ENCODE assay signal across 8 cellular contexts in genomic region chr1:200620273-200621131, GRCh38. TPM values are rescaled to one million over a fixed set of nuclear protein-coding genes. Genes with fewer than 3 reads are reported as not detected.
A peak's percentile ranks its signal among the peaks of the same experiment; 100 is the strongest.
DNase-seq lines count a peak whose midpoint lies in the region; ATAC-seq lines count a peak whose summit lies in the region.

KIF14 (minus strand) TSS chr1:200620751; CDS start chr1:200618723, 2,028 bp downstream.

- no peaks in the 10 kb centered on the region for H3K27me3 ChIP-seq in CD4-positive, alpha-beta memory T cell (ENCODE audit: insufficient read depth, low read length)
- H3K27me3 ChIP-seq in ectodermal cell (ENCODE audit: control insufficient read depth, insufficient read depth, low read length, poor library complexity, severe bottlenecking), result no peaks in the 10 kb centered on the region

- CTCF ChIA-PET in CD4-positive, alpha-beta memory T cell (lab: Charles Lee; ENCODE audit: partially characterized antibody), result interaction anchor here (1.3 to 4.2 kb wide), 6 partner anchors 13 to 186 kb away, joined by 4 to 159 read pairs (median 19); no protein-coding TSS in a partner anchor

- H3K4me3 Mint-ChIP-seq in CD4-positive, alpha-beta memory T cell, result peak within 1 kb of the TSS; percentile 95 to 99 (median 98)

- H3K27ac Mint-ChIP-seq in CD4-positive, alpha-beta memory T cell, result peak within 1 kb of the TSS; percentile 93 to 97 (median 96)

- H3K36me3 ChIP-seq in CD4-positive, alpha-beta memory T cell (ENCODE audit: insufficient read depth, low read length), result no peaks in the 10 kb centered on the region
- H3K36me3 ChIP-seq in ectodermal cell (ENCODE audit: control insufficient read depth, insufficient read depth, low read length), result no peaks in the 10 kb centered on the region

- POLR2A ChIA-PET in CD4-positive, alpha-beta memory T cell (lab: Charles Lee; ENCODE audit: partially characterized antibody), result interaction anchor here (1.8 to 2.6 kb wide), 2 partner anchors 10 to 50 kb away, joined by 5 to 20 read pairs; partner anchors contain the start of gene DDX59

- no peaks in the 10 kb centered on the region for H3K9me3 Mint-ChIP-seq in CD4-positive, alpha-beta memory T cell

- DNase-seq in CD4-positive, alpha-beta memory T cell, result peak; percentile 89 to 95 (median 91)
- DNase-seq in HK-2 (ENCODE audit: unreplicated experiment) (peak; percentile 95), NCI-H82 treated with DMSO at 0.1 percent for 48 hours (lab: John Stamatoyannopoulos, UW; ENCODE audit: unreplicated experiment) (peak; percentile 92), lung microvascular endothelial cell (ENCODE audit: low read depth in 2 of 2) (peak; percentile 82 to 91)
- peak; percentile 93 to 95 for DNase-seq in activated CD4-positive, alpha-beta T cell treated with anti-CD3 and anti-CD28 coated beads, Interleukin-2, amount 50 U/mL, for 48 hours
- peak; percentile 81 to 91 (median 88) for DNase-seq in stimulated activated CD4-positive, alpha-beta T cell treated with anti-CD3 and anti-CD28 coated beads, TNF-alpha, amount 100 ng/mL, for 48 hours (ENCODE audit: low read depth in 3 of 3)

- H3K27me3 Mint-ChIP-seq in CD4-positive, alpha-beta memory T cell, result no peaks in the 10 kb centered on the region

- H3K36me3 Mint-ChIP-seq in CD4-positive, alpha-beta memory T cell, result peaks cover 0 to 3% of the 10 kb centered on the region in 2 donors

- peak within 1 kb of the TSS; percentile 39 for H3K27ac ChIP-seq in CD4-positive, alpha-beta memory T cell (ENCODE audit: low read depth, low read length)
- H3K27ac ChIP-seq in ectodermal cell (ENCODE audit: insufficient read depth, low read depth, low read length, poor library complexity, severe bottlenecking), result peak within 1 kb of the TSS; percentile 33

- no peaks in the 10 kb centered on the region for H3K9me3 ChIP-seq in CD4-positive, alpha-beta memory T cell (ENCODE audit: control insufficient read depth in 1 of 2, low read length in 2 of 2)
- H3K9me3 ChIP-seq in ectodermal cell (ENCODE audit: control insufficient read depth, low read length), result no peaks in the 10 kb centered on the region

- WGBS in ectodermal cell, 2 experiments, result 0% methylated on average over 59 of the region's 59 CpGs

- H3K4me1 Mint-ChIP-seq in CD4-positive, alpha-beta memory T cell, result peaks cover 6 to 23% (median 9%) of the 10 kb centered on the region in 4 donors

- peaks cover 24% of the 10 kb centered on the region for H3K4me1 ChIP-seq in CD4-positive, alpha-beta memory T cell (ENCODE audit: insufficient read depth, low read length)
- no peaks in the 10 kb centered on the region for H3K4me1 ChIP-seq in ectodermal cell (ENCODE audit: control insufficient read depth, insufficient read depth, low read length)

- peak; percentile 93 for ATAC-seq in GM19455 (IDR thresholded peaks at IDR 0.05; ENCODE audit: unreplicated experiment)

- intact Hi-C loops in CD4-positive, alpha-beta memory T cell (cut with micrococcal nuclease), result loop anchor here (1.0 to 10.0 kb wide), 3 partner anchors 49 to 494 kb away; partner anchors contain the start of genes CACNA1S and DDX59

- H3K4me3 ChIP-seq in CD4-positive, alpha-beta memory T cell (ENCODE audit: low read length in 2 of 2), result peak within 1 kb of the TSS; percentile 69 to 83
- peak within 1 kb of the TSS; percentile 78 for H3K4me3 ChIP-seq in ectodermal cell (ENCODE audit: insufficient read depth, low read depth, low read length)

RNA-seq across cellular contexts. Expression of gene KIF14, which starts in this region (rescaled TPM):
- total RNA-seq in CD4-positive, alpha-beta memory T cell, result under 1 TPM in 1 of 2 experiments, not detected in 1; 0.06 TPM
- not detected for polyA plus RNA-seq in CD4-positive, alpha-beta memory T cell
- 21.5 TPM for polyA plus RNA-seq in ectodermal cell (2013, experiment 1 of 4)
- polyA plus RNA-seq in ectodermal cell (2013, experiment 2 of 4), result 18.4 TPM
- polyA plus RNA-seq in ectodermal cell (2013, experiment 3 of 4), result 21.5 TPM
- polyA plus RNA-seq in ectodermal cell (2013, experiment 4 of 4), result 20.3 TPM
- 1.2 and 3.9 TPM in 2 replicates for total RNA-seq in lung microvascular endothelial cell

Comparison
In these comparisons a context has a peak if more than half of its experiments do, and no peak if none do; other contexts are left out.
1. Peak in every context shown above with its lines: DNase-seq, ATAC-seq, H3K4me3 ChIP-seq and H3K27ac ChIP-seq.
2. Peak in DNase-seq, H3K4me3 ChIP-seq and H3K27ac ChIP-seq in CD4-positive, alpha-beta memory T cell; RNA of the gene not detected or under 1 TPM.